Comparison of ENCODE assay signal across 20 cellular contexts in the genomic region with DNA sequence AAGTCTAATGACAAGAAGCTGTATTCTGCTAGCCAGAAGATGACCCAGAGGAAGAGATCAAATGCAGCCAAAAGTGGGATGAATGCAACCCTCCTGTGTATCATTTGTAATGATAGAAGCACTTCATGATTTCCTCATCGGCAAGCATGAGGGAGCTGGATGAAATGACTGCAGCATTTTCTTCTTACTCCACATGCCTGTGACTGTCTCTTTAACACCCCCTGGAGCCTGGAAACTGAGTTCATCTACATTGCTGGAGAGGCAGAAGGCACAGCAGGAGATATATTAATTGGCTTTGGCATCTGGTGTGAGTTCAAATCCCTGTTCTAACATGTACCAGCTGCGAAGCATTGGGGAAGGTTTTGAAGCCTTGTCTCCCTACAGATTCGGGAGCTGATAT. TPM values are rescaled to one million over a fixed set of nuclear protein-coding genes. Genes with fewer than 3 reads are reported as not detected.
DNase-seq lines count a peak whose midpoint lies in the region; ATAC-seq, FAIRE-seq and TF ChIP-seq lines count a peak whose summit lies in the region.
"Had no signal": no experiment of that assay in that cellular context is flagged by ENCODE, and none has a peak within 500 bp of the region (broad histone marks: within the 10 kb centered on the region; RNA-seq: fewer than 3 reads in every experiment).

No MANE protein-coding gene starts in this region.

- H2AFZ ChIP-seq in mesenchymal stem cell (ENCODE audit: low read depth, low read length), result no peak overlapping the region

- 56 to 59% methylated on average over 3 of the region's 3 CpGs for WGBS in body of pancreas, 2 donors
- WGBS in mesenchymal stem cell, result 95% methylated on average over 3 of the region's 3 CpGs

- no peak overlapping the region for H3K4ac ChIP-seq in mesenchymal stem cell (ENCODE audit: low read depth in 1 of 2, low read length in 2 of 2)

- peak; percentile 35 for ATAC-seq in body of pancreas
- ATAC-seq: A549; activated T-helper 17 cell treated with anti-CD3 and anti-CD28 coated beads, Interleukin-2, amount 50 U/mL, for 72 hours had no signal

- peak overlapping the region; percentile 51 for H3K9ac ChIP-seq in mesenchymal stem cell (ENCODE audit: low read length)

- H2AK5ac ChIP-seq in mesenchymal stem cell (ENCODE audit: low read length, severe bottlenecking), result no peak overlapping the region

- H3K27me3 ChIP-seq in body of pancreas, result no peaks in the 10 kb centered on the region
- no peaks in the 10 kb centered on the region for H3K27me3 ChIP-seq in mesenchymal stem cell (ENCODE audit: control insufficient read depth in 1 of 2, insufficient read depth in 1 of 2, low read length in 2 of 2)
- H3K27me3 ChIP-seq: brain microvascular endothelial cell, colonic mucosa had no signal

- no peak overlapping the region for H3K4me2 ChIP-seq in mesenchymal stem cell (ENCODE audit: low read length, poor library complexity, severe bottlenecking)
- H3K4me2 ChIP-seq: A549 had no signal

- no peak for FAIRE-seq in GM12891 (lab: Jason Lieb, UNC)
- FAIRE-seq: A549, D721Med, HTR-8/SVneo had no signal

- no peak overlapping the region for H4K8ac ChIP-seq in mesenchymal stem cell (ENCODE audit: low read length)

- no peak overlapping the region for H4K91ac ChIP-seq in mesenchymal stem cell (ENCODE audit: low read length)

- peaks cover 0 to 6% (median 0%) of the 10 kb centered on the region in 3 donors for H3K9me3 ChIP-seq in body of pancreas
- peaks cover 3% of the 10 kb centered on the region for H3K9me3 ChIP-seq in mesenchymal stem cell (ENCODE audit: control insufficient read depth, low read length)
- H3K9me3 ChIP-seq: colonic mucosa, left ventricle myocardium inferior had no signal

- no peak overlapping the region for H2BK120ac ChIP-seq in mesenchymal stem cell (ENCODE audit: low read depth, low read length)

- H3K14ac ChIP-seq in mesenchymal stem cell (ENCODE audit: low read length in 2 of 2), result no peak overlapping the region

- TF ChIP-seq CTCF in body of pancreas (IDR thresholded peaks at IDR 0.05), result no peak

- H3K4me1 ChIP-seq in body of pancreas (no peaks in the 10 kb centered on the region), mesenchymal stem cell (ENCODE audit: control insufficient read depth, insufficient read depth, low read depth, low read length) (peaks cover 5% of the 10 kb centered on the region)
- H3K4me1 ChIP-seq: A549, colonic mucosa had no signal

- H2BK12ac ChIP-seq in mesenchymal stem cell (ENCODE audit: low read length in 2 of 2), result no peak overlapping the region

- TF ChIP-seq POLR2A in body of pancreas (IDR thresholded peaks at IDR 0.05) (no peak), GM12891 (IDR thresholded peaks at IDR 0.05; ENCODE audit: low read depth, low read length) (no peak)

- no peaks in the 10 kb centered on the region for H3K79me1 ChIP-seq in mesenchymal stem cell (replicated peaks; ENCODE audit: low read length, poor library complexity, severe bottlenecking)

- no peak overlapping the region for H3K18ac ChIP-seq in mesenchymal stem cell (ENCODE audit: low read depth in 1 of 2, low read length in 2 of 2)

- no peak overlapping the region for H3K4me3 ChIP-seq in body of pancreas
- H3K4me3 ChIP-seq in mesenchymal stem cell (ENCODE audit: insufficient read depth in 1 of 2, low read depth in 1 of 2, low read length in 2 of 2), result no peak overlapping the region
- H3K4me3 ChIP-seq: A549, colonic mucosa, left ventricle myocardium inferior had no signal

- H3K27ac ChIP-seq in body of pancreas (no peak overlapping the region), mesenchymal stem cell (ENCODE audit: low read length, poor library complexity, severe bottlenecking) (no peak overlapping the region)
- H3K27ac ChIP-seq: A549, brain microvascular endothelial cell, colonic mucosa, left ventricle myocardium inferior, VCaP had no signal

- no peak overlapping the region for H2BK5ac ChIP-seq in mesenchymal stem cell (ENCODE audit: low read depth, low read length, poor library complexity, severe bottlenecking)

- intact Hi-C loops in body of pancreas (cut with DNase I), result no loop called here

- H3K36me3 ChIP-seq in body of pancreas (replicated peaks in 1 of 2; ENCODE audit: insufficient read depth in 1 of 2, low read depth in 2 of 2), result no peaks in the 10 kb centered on the region
- no peaks in the 10 kb centered on the region for H3K36me3 ChIP-seq in mesenchymal stem cell (ENCODE audit: control insufficient read depth in 1 of 2, insufficient read depth in 2 of 2, low read depth in 1 of 2, low read length in 2 of 2)
- H3K36me3 ChIP-seq: brain microvascular endothelial cell, colonic mucosa had no signal

- no peak overlapping the region for H3K23ac ChIP-seq in mesenchymal stem cell (ENCODE audit: low read length in 2 of 2)

- peak; percentile 39 for DNase-seq in AG08395 (ENCODE audit: low spot score)
- peak; percentile 58 for DNase-seq in NCI-H1694 (lab: John Stamatoyannopoulos, UW)
- DNase-seq in body of pancreas, result peak in 1 of 4 donors; percentile 9
- DNase-seq in mesenchymal stem cell, result no peak
- no peak for DNase-seq in GM12891 (ENCODE audit: insufficient read length, low spot score)
- no peak for DNase-seq in NCI-H226
- DNase-seq in NCI-H345 treated with DMSO at 0.1 percent for 48 hours (lab: John Stamatoyannopoulos, UW; ENCODE audit: unreplicated experiment), result no peak
- no peak for DNase-seq in amniotic stem cell (lab: John Stamatoyannopoulos, UW)
- DNase-seq: activated CD4-positive, alpha-beta T cell treated with anti-CD3 and anti-CD28 coated beads, Interleukin-2, amount 10 ng/mL, durations not matched to agents 7 days and 5 days; activated naive CD8-positive, alpha-beta T cell treated with anti-CD3 and anti-CD28 coated beads, Interleukin-2, amount 10 ng/mL, durations not matched to agents 7 days and 5 days; brain microvascular endothelial cell; colonic mucosa; left ventricle myocardium inferior; NCI-H510A; posterior cingulate gyrus had no signal

- H2BK15ac ChIP-seq in mesenchymal stem cell (ENCODE audit: low read depth, poor library complexity, severe bottlenecking), result no peak overlapping the region

TF ChIP-seq in GM12891, 5 proteins besides CTCF, POLR2A, EP300 and RAD21:
- TF ChIP-seq POLR2AphosphoS5 (IDR thresholded peaks at IDR 0.05; ENCODE audit: low read depth, low read length) (no peak), SPI1 (IDR thresholded peaks at IDR 0.05; ENCODE audit: low read depth, low read length) (no peak), TAF1 (IDR thresholded peaks at IDR 0.05; ENCODE audit: low read depth, low read length) (no peak)

RNA-seq across cellular contexts. Expression of gene ID2, which starts 37.7 kb away (rescaled TPM):
- total RNA-seq in body of pancreas, result 100 to 1,000 TPM in 1 of 2 donors, 10 to 100 TPM in 1; 50.3 to 157 TPM
- polyA plus RNA-seq in mesenchymal stem cell (2013, experiment 1 of 2), result 53.9 TPM
- polyA plus RNA-seq in mesenchymal stem cell (2013, experiment 2 of 2), result 55.7 TPM
- polyA plus RNA-seq in GM12891 (2012; ENCODE audit: low read depth, missing spikeins), result 22.0 TPM

Comparison
In these comparisons a context has a peak if more than half of its experiments do, and no peak if none do; other contexts are left out.
1. DNase-seq: peak in AG08395 (single experiment) and NCI-H1694 (single experiment); none in mesenchymal stem cell (single experiment), GM12891 (single experiment), NCI-H226 (single experiment), NCI-H345 treated with DMSO at 0.1 percent for 48 hours (single experiment) and amniotic stem cell (single experiment).